In the genomic region with DNA sequence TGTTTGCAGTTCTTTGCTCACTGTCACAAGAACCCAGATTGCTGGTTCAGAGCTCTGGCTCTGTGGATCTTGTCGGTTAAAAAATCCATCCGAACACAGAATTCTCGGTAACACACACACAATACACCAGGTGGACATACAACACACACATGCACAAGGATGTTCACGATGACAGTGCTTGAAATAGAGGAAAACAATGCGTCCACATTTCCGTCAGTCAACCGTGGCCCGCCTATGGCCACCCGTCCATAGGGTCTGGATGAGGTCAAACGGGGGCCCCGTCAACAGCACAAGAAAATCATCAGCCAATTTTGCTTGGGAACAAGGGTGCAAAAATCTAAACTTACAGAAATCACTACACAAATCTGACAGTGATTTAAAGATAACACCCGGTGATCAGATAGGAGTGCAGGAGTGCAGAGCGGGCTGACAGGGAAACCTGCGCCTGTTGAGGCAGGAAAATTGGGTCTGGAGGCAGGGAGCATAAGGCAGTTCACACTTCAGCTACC, we compare ENCODE assay signal across 1 cellular context.
TF ChIP-seq lines count a peak whose summit lies in the region.

No MANE protein-coding gene starts in this region.

TF ChIP-seq in HCT116, 20 proteins besides CTCF, POLR2A, EP300 and RAD21:
- TF ChIP-seq REST (IDR thresholded peaks at IDR 0.05; ENCODE audit: low read depth) (no peak), EZH2 (IDR thresholded peaks at IDR 0.05) (no peak)
- TF ChIP-seq, protein P1, sequence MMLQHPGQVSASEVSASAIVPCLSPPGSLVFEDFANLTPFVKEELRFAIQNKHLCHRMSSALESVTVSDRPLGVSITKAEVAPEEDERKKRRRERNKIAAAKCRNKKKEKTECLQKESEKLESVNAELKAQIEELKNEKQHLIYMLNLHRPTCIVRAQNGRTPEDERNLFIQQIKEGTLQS (IDR thresholded peaks at IDR 0.05): no peak
